Comparison of ENCODE assay signal across 12 cellular contexts in genomic region chr2:43818761-43819160, GRCh38. TPM values are rescaled to one million over a fixed set of nuclear protein-coding genes. Genes with fewer than 3 reads are reported as not detected.
DNase-seq lines count a peak whose midpoint lies in the region; ATAC-seq, FAIRE-seq and TF ChIP-seq lines count a peak whose summit lies in the region.
"Had no signal": no experiment of that assay in that cellular context is flagged by ENCODE, and none has a peak within 500 bp of the region (broad histone marks: within the 10 kb centered on the region; RNA-seq: fewer than 3 reads in every experiment).

No MANE protein-coding gene starts in this region.

- H3K27me3 ChIP-seq in right lobe of liver (no peaks in the 10 kb centered on the region), HepG2 (ENCODE audit: control insufficient read depth in 1 of 2, insufficient read depth in 2 of 2, low read length in 2 of 2) (no peaks in the 10 kb centered on the region), fibroblast of lung (ENCODE audit: control insufficient read depth, insufficient read depth, low read length) (peaks cover 9% of the 10 kb centered on the region), neuronal stem cell (ENCODE audit: control insufficient read depth in 3 of 3, insufficient read depth in 3 of 3, low read depth in 1 of 3, low read length in 3 of 3) (no peaks in the 10 kb centered on the region), neural progenitor cell (no peaks in the 10 kb centered on the region)
- H3K27me3 ChIP-seq in CD8-positive, alpha-beta memory T cell (ENCODE audit: insufficient read depth, low read length, poor library complexity, severe bottlenecking): no peaks in the 10 kb centered on the region

- no peak overlapping the region for H2BK15ac ChIP-seq in neuronal stem cell (ENCODE audit: low read length)

- H3K36me3 Mint-ChIP-seq in neural progenitor cell: peaks cover 2% of the 10 kb centered on the region
- peaks cover 0 to 4% (median 0%) of the 10 kb centered on the region in 3 donors for H3K36me3 Mint-ChIP-seq in CD8-positive, alpha-beta memory T cell

- H3K4me3 ChIP-seq in right lobe of liver (no peak overlapping the region), HepG2 (replicated peaks in 1 of 3; ENCODE audit: insufficient read depth in 1 of 3, low read depth in 2 of 3, low read length in 3 of 3) (no peak overlapping the region), fibroblast of lung (replicated peaks in 1 of 4; ENCODE audit: control extremely low read depth in 1 of 4, insufficient read depth in 1 of 4, low read depth in 3 of 4, low read length in 4 of 4) (no peak overlapping the region), neuronal stem cell (ENCODE audit: low read length in 2 of 2) (no peak overlapping the region), neural progenitor cell (no peak overlapping the region)
- H3K4me3 ChIP-seq in CD8-positive, alpha-beta memory T cell (ENCODE audit: low read length): no peak overlapping the region

- TF ChIP-seq POLR2A in right lobe of liver (IDR thresholded peaks at IDR 0.05): no peak
- TF ChIP-seq POLR2A in HepG2 (IDR thresholded peaks at IDR 0.05; ENCODE audit: insufficient read depth in 1 of 2, low read depth in 2 of 2, low read length in 2 of 2): no peak

- no peak for TF ChIP-seq EP300 in HepG2 (IDR thresholded peaks at IDR 0.05; ENCODE audit: low read depth in 2 of 2, low read length in 2 of 2)
- no peak for TF ChIP-seq EP300 in HepG2 (CRISPR knock-in tag; IDR thresholded peaks at IDR 0.05; ENCODE audit: borderline replicate concordance)

- H4K91ac ChIP-seq in neuronal stem cell (ENCODE audit: low read depth, low read length, poor library complexity): no peak overlapping the region

- TF ChIP-seq CTCF in right lobe of liver (IDR thresholded peaks at IDR 0.05): no peak
- TF ChIP-seq CTCF in HepG2 (CRISPR knock-in tag; IDR thresholded peaks at IDR 0.05): no peak
- TF ChIP-seq CTCF in fibroblast of lung (conservative IDR thresholded peaks at IDR 0.05 in 1 of 2, IDR thresholded peaks at IDR 0.05 in 1 of 2; ENCODE audit: low read depth in 1 of 2, low read length in 2 of 2): no peak
- TF ChIP-seq CTCF in neural progenitor cell (IDR thresholded peaks at IDR 0.05): no peak

- H3K23ac ChIP-seq in neuronal stem cell (ENCODE audit: low read depth, low read length, poor library complexity): no peak overlapping the region

- no peak overlapping the region for H3K27ac Mint-ChIP-seq in neural progenitor cell
- H3K27ac Mint-ChIP-seq in CD8-positive, alpha-beta memory T cell: no peak overlapping the region

- H2AFZ ChIP-seq in HepG2 (ENCODE audit: low read length): no peak overlapping the region
- H2AFZ ChIP-seq in fibroblast of lung (ENCODE audit: low read length): no peak overlapping the region
- no peak overlapping the region for H2AFZ ChIP-seq in neuronal stem cell (ENCODE audit: low read length)
- no peak overlapping the region for H2AFZ ChIP-seq in neural progenitor cell (replicated peaks)

- H3K18ac ChIP-seq in neuronal stem cell (ENCODE audit: low read length): no peak overlapping the region

- H4K20me1 ChIP-seq in HepG2 (ENCODE audit: insufficient read depth, low read length) (no peaks in the 10 kb centered on the region), fibroblast of lung (ENCODE audit: control insufficient read depth, extremely low read depth, insufficient read depth, low read length) (no peaks in the 10 kb centered on the region), neural progenitor cell (ENCODE audit: low read depth) (no peaks in the 10 kb centered on the region)

- H3K4me2 ChIP-seq in HepG2 (ENCODE audit: low read depth, low read length) (no peak overlapping the region), fibroblast of lung (ENCODE audit: extremely low read depth, insufficient read depth, low read length) (no peak overlapping the region), neuronal stem cell (ENCODE audit: insufficient read depth, low read length, poor library complexity, severe bottlenecking) (no peak overlapping the region), neural progenitor cell (no peak overlapping the region)
- H3K4me2 ChIP-seq: KMS-11 had no signal

- no peak for FAIRE-seq in HepG2 (lab: Jason Lieb, UNC)
- FAIRE-seq: D721Med had no signal

- H2BK120ac ChIP-seq in neuronal stem cell (ENCODE audit: low read depth, low read length): no peak overlapping the region

- no peak for TF ChIP-seq RAD21 in HepG2 (CRISPR knock-in tag; IDR thresholded peaks at IDR 0.05)

- peaks cover 2% of the 10 kb centered on the region for H3K27me3 Mint-ChIP-seq in neural progenitor cell (ENCODE audit: insufficient read depth, low read depth)
- H3K27me3 Mint-ChIP-seq in CD8-positive, alpha-beta memory T cell: peaks cover 11 to 21% of the 10 kb centered on the region in 2 donors

- CTCF ChIA-PET in HepG2 (lab: Yijun Ruan, JAX; ENCODE audit: low intra/inter-chr PET ratio, low total read pairs): no interaction called here
- CTCF ChIA-PET in CD8-positive, alpha-beta memory T cell (lab: Charles Lee): no interaction called here

- peaks cover 4% of the 10 kb centered on the region for H3K4me1 Mint-ChIP-seq in neural progenitor cell
- H3K4me1 Mint-ChIP-seq in CD8-positive, alpha-beta memory T cell: no peaks in the 10 kb centered on the region

- WGBS in right lobe of liver (ENCODE audit: insufficient coverage, low coverage, low lambda C conversion rate, missing lambda C conversion rate): 34% methylated on average over 5 of the region's 5 CpGs
- 96% methylated on average over 5 of the region's 5 CpGs for WGBS in HepG2 (ENCODE audit: low lambda C conversion rate)
- WGBS in neuronal stem cell (ENCODE audit: extremely low coverage in 2 of 2, insufficient read length in 2 of 2, insufficient replicate concordance in 1 of 2), 2 donors: no CpG with 5 or more reads among the region's 5 CpGs

- H3F3A ChIP-seq in neural progenitor cell (ENCODE audit: low read depth): no peaks in the 10 kb centered on the region

- H3K9ac ChIP-seq in HepG2 (ENCODE audit: insufficient read depth, low read depth, low read length) (no peak overlapping the region), fibroblast of lung (ENCODE audit: insufficient read depth, low read length) (no peak overlapping the region), neuronal stem cell (ENCODE audit: low read depth, low read length, poor library complexity) (no peak overlapping the region), neural progenitor cell (no peak overlapping the region)
- H3K9ac ChIP-seq: KMS-11 had no signal

- no peak overlapping the region for H2AK5ac ChIP-seq in neuronal stem cell (ENCODE audit: low read depth, low read length)

- H3K79me1 ChIP-seq in neuronal stem cell (ENCODE audit: low read depth, low read length): no peaks in the 10 kb centered on the region

- intact Hi-C loops in right lobe of liver (cut with DNase I): no loop called here
- intact Hi-C loops in HepG2 (cut with micrococcal nuclease; ENCODE audit: unreplicated experiment): no loop called here

- H3K9me3 ChIP-seq in right lobe of liver (no peaks in the 10 kb centered on the region), HepG2 (ENCODE audit: low read length) (no peaks in the 10 kb centered on the region), fibroblast of lung (ENCODE audit: control insufficient read depth, insufficient read depth, low read depth, low read length) (no peaks in the 10 kb centered on the region), neuronal stem cell (replicated peaks in 1 of 2; ENCODE audit: control insufficient read depth in 2 of 2, insufficient read depth in 1 of 2, low read depth in 1 of 2, low read length in 2 of 2) (peaks cover 0 to 4% of the 10 kb centered on the region in 2 donors), neural progenitor cell (ENCODE audit: low read depth) (no peaks in the 10 kb centered on the region)
- H3K9me3 ChIP-seq in CD8-positive, alpha-beta memory T cell (ENCODE audit: low read length): no peaks in the 10 kb centered on the region

- H3K14ac ChIP-seq in neuronal stem cell (ENCODE audit: low read length): no peak overlapping the region

- H3K4me1 ChIP-seq in right lobe of liver (peaks cover 0 to 21% (median 9%) of the 10 kb centered on the region in 4 donors), HepG2 (ENCODE audit: insufficient read depth, low read length) (no peaks in the 10 kb centered on the region), fibroblast of lung (ENCODE audit: control insufficient read depth, extremely low read depth, insufficient read depth, low read length) (no peaks in the 10 kb centered on the region), neuronal stem cell (ENCODE audit: control insufficient read depth in 2 of 2, insufficient read depth in 1 of 2, low read depth in 1 of 2, low read length in 2 of 2) (no peaks in the 10 kb centered on the region), neural progenitor cell (no peaks in the 10 kb centered on the region)
- no peaks in the 10 kb centered on the region for H3K4me1 ChIP-seq in CD8-positive, alpha-beta memory T cell (ENCODE audit: insufficient read depth, low read length)

- H2BK5ac ChIP-seq in neuronal stem cell (ENCODE audit: low read length): no peak overlapping the region

- in situ Hi-C loops in HepG2 (cut with HindIII; ENCODE audit: extremely low pct_ligation_motif_present, low pct_unique_long_range_greater_than_20kb): no loop called here

- ATAC-seq in right lobe of liver (peak; percentile 29 to 80 (median 44)), HepG2 (no peak)

- no peak overlapping the region for H4K8ac ChIP-seq in neuronal stem cell (ENCODE audit: low read depth, low read length)

- no peak overlapping the region for H2BK12ac ChIP-seq in neuronal stem cell (ENCODE audit: low read length)

- BruUV-seq in HepG2 (replicated peaks; lab: Mats Ljungman, UMichigan): no TSS peak

- no peaks in the 10 kb centered on the region for H3K79me2 ChIP-seq in HepG2 (ENCODE audit: insufficient read depth, low read length)
- no peaks in the 10 kb centered on the region for H3K79me2 ChIP-seq in fibroblast of lung (ENCODE audit: control insufficient read depth, insufficient read depth, low read length)
- H3K79me2 ChIP-seq in neural progenitor cell (ENCODE audit: low read depth): no peaks in the 10 kb centered on the region

- H3K27ac ChIP-seq in right lobe of liver (no peak overlapping the region), HepG2 (ENCODE audit: extremely low read length, insufficient read depth, low read length) (no peak overlapping the region), fibroblast of lung (ENCODE audit: insufficient read depth, low read length) (no peak overlapping the region), neuronal stem cell (replicated peaks; ENCODE audit: low read length) (no peak overlapping the region), neural progenitor cell (no peak overlapping the region)
- H3K27ac ChIP-seq in CD8-positive, alpha-beta memory T cell (ENCODE audit: low read depth, low read length): no peak overlapping the region
- H3K27ac ChIP-seq: KMS-11 had no signal

- H3K36me3 ChIP-seq in right lobe of liver (peaks cover 0 to 37% (median 2%) of the 10 kb centered on the region in 4 donors), HepG2 (replicated peaks in 1 of 2; ENCODE audit: control insufficient read depth in 1 of 2, insufficient read depth in 2 of 2, low read length in 2 of 2) (peaks cover 14 to 41% of the 10 kb centered on the region in 2 experiments), fibroblast of lung (ENCODE audit: control insufficient read depth, insufficient read depth, low read length) (no peaks in the 10 kb centered on the region), neuronal stem cell (replicated peaks in 1 of 2; ENCODE audit: control insufficient read depth in 2 of 2, insufficient read depth in 2 of 2, low read length in 2 of 2) (no peaks in the 10 kb centered on the region), neural progenitor cell (no peaks in the 10 kb centered on the region)
- H3K36me3 ChIP-seq in CD8-positive, alpha-beta memory T cell (ENCODE audit: insufficient read depth, low read length): no peaks in the 10 kb centered on the region

- H3K9me3 Mint-ChIP-seq in neural progenitor cell: no peaks in the 10 kb centered on the region
- no peaks in the 10 kb centered on the region for H3K9me3 Mint-ChIP-seq in CD8-positive, alpha-beta memory T cell

- H3K4me3 Mint-ChIP-seq in neural progenitor cell: no peak overlapping the region
- H3K4me3 Mint-ChIP-seq in CD8-positive, alpha-beta memory T cell: no peak overlapping the region

- peak in 1 of 3 donors; percentile 65 for DNase-seq in right lobe of liver
- no peak for DNase-seq in HepG2 (ENCODE audit: low spot score)
- peak; percentile 35 for DNase-seq in RKO (ENCODE audit: low spot score)
- DNase-seq in fibroblast of lung (ENCODE audit: low read depth in 2 of 2): peak; percentile 58 to 75
- peak; percentile 21 for DNase-seq in stromal cell of bone marrow (ENCODE audit: low read depth)
- no peak for DNase-seq in neuronal stem cell (ENCODE audit: low spot score)
- DNase-seq in neural progenitor cell (ENCODE audit: low spot score): no peak
- no peak for DNase-seq in CD8-positive, alpha-beta memory T cell
- DNase-seq: RPMI8226 had no signal

- no peak overlapping the region for H3K4ac ChIP-seq in neuronal stem cell (ENCODE audit: low read length)

- POLR2A ChIA-PET in HepG2 (lab: Yijun Ruan, JAX): no interaction called here
- POLR2A ChIA-PET in CD8-positive, alpha-beta memory T cell (lab: Charles Lee): no interaction called here

RNA-seq across cellular contexts. Expression of gene ABCG5, which starts 19.9 kb away (rescaled TPM):
- 10 to 100 TPM; 15.3 to 63.5 (median 35.4) TPM for total RNA-seq in right lobe of liver
- 5.8 and 15.1 TPM in 2 replicates for total RNA-seq in HepG2 (2016; rRNA removed; fragmentation: Illumina TruSeq; extraction: Trizol)
- 5.3 and 5.7 TPM in 2 replicates for total RNA-seq in HepG2 (2016; cell fraction: cytosol; rRNA removed; fragmentation: Illumina TruSeq; extraction: Trizol; ENCODE audit: low read depth)
- 5.6 and 16.0 TPM in 2 replicates for total RNA-seq in HepG2 (2016; cell fraction: insoluble cytoplasmic fraction; rRNA removed; fragmentation: Illumina TruSeq; extraction: Trizol)
- 7.7 and 8.7 TPM in 2 replicates for total RNA-seq in HepG2 (2016; cell fraction: membrane; rRNA removed; fragmentation: Illumina TruSeq; extraction: Trizol)
- total RNA-seq in HepG2 (2016; cell fraction: nucleus; rRNA removed; fragmentation: Illumina TruSeq; extraction: Trizol): 23.5 and 27.9 TPM in 2 replicates
- 38.8 and 39.0 TPM in 2 replicates for polyA plus RNA-seq in HepG2 (2011; rRNA removed)
- polyA plus RNA-seq in HepG2 (2011; cell fraction: cytosol; rRNA removed): 12.7 and 15.4 TPM in 2 replicates
- polyA plus RNA-seq in HepG2 (2011; cell fraction: nucleus; rRNA removed): 217 and 232 TPM in 2 replicates
- polyA plus RNA-seq in HepG2 (2012): 20.2 and 28.6 TPM in 2 replicates
- polyA plus RNA-seq in HepG2 (2016; cell fraction: cytosol; fragmentation: Illumina TruSeq; extraction: Trizol; ENCODE audit: low read depth): 3.8 and 4.6 TPM in 2 replicates
- 5.9 and 6.3 TPM in 2 replicates for polyA plus RNA-seq in HepG2 (2016; cell fraction: insoluble cytoplasmic fraction; fragmentation: Illumina TruSeq; extraction: Trizol; ENCODE audit: low read depth)
- 6.7 and 6.8 TPM in 2 replicates for polyA plus RNA-seq in HepG2 (2016; cell fraction: membrane; fragmentation: Illumina TruSeq; extraction: Trizol; ENCODE audit: low read depth)
- 70.1 and 70.4 TPM in 2 replicates for polyA plus RNA-seq in HepG2 (2016; cell fraction: nucleus; fragmentation: Illumina TruSeq; extraction: Trizol; ENCODE audit: insufficient read depth, low read depth)
- 18.3 TPM in 1 of 2 replicates, not detected in the other for polyA minus RNA-seq in HepG2 (2011; rRNA and poly(A)+ RNA removed; ENCODE audit: low replicate concordance)
- polyA minus RNA-seq in HepG2 (2011; cell fraction: cytosol; rRNA and poly(A)+ RNA removed): 3.8 and 5.0 TPM in 2 replicates
- polyA minus RNA-seq in HepG2 (2011; cell fraction: nucleus; rRNA and poly(A)+ RNA removed): 34.4 and 34.7 TPM in 2 replicates
- total RNA-seq in fibroblast of lung: not detected in 2 replicates
- not detected in 2 replicates for polyA plus RNA-seq in fibroblast of lung
- not detected in 2 replicates for polyA plus RNA-seq in fibroblast of lung (2012)
- polyA minus RNA-seq in fibroblast of lung (ENCODE audit: low replicate concordance): not detected in 2 replicates
- not detected for polyA plus RNA-seq in neuronal stem cell (2013, experiment 1 of 2)
- not detected for polyA plus RNA-seq in neuronal stem cell (2013, experiment 2 of 2)
- not detected in 2 replicates for total RNA-seq in neural progenitor cell (ENCODE audit: low replicate concordance)
- total RNA-seq in CD8-positive, alpha-beta memory T cell: not detected
- not detected for polyA plus RNA-seq in CD8-positive, alpha-beta memory T cell
- polyA plus RNA-seq: neural cell had no signal

RNA-seq across cellular contexts. Expression of gene ABCG8, which starts 20.0 kb away (rescaled TPM):
- 100 to 1,000 TPM in 1 of 6 experiments, 10 to 100 TPM in 5; 30.1 to 116 (median 49.0) TPM for total RNA-seq in right lobe of liver
- 6.8 and 8.8 TPM in 2 replicates for total RNA-seq in HepG2 (2016; rRNA removed; fragmentation: Illumina TruSeq; extraction: Trizol)
- total RNA-seq in HepG2 (2016; cell fraction: cytosol; rRNA removed; fragmentation: Illumina TruSeq; extraction: Trizol; ENCODE audit: low read depth): 0.88 and 1.2 TPM in 2 replicates
- total RNA-seq in HepG2 (2016; cell fraction: insoluble cytoplasmic fraction; rRNA removed; fragmentation: Illumina TruSeq; extraction: Trizol): 6.9 and 9.5 TPM in 2 replicates
- total RNA-seq in HepG2 (2016; cell fraction: membrane; rRNA removed; fragmentation: Illumina TruSeq; extraction: Trizol): 4.1 and 4.5 TPM in 2 replicates
- 14.4 and 15.5 TPM in 2 replicates for total RNA-seq in HepG2 (2016; cell fraction: nucleus; rRNA removed; fragmentation: Illumina TruSeq; extraction: Trizol)
- polyA plus RNA-seq in HepG2 (2011; rRNA removed): 8.1 and 10.0 TPM in 2 replicates
- 6.5 and 7.5 TPM in 2 replicates for polyA plus RNA-seq in HepG2 (2011; cell fraction: cytosol; rRNA removed)
- polyA plus RNA-seq in HepG2 (2011; cell fraction: nucleus; rRNA removed): 18.9 and 20.1 TPM in 2 replicates
- polyA plus RNA-seq in HepG2 (2012): 8.7 and 11.5 TPM in 2 replicates
- polyA plus RNA-seq in HepG2 (2016; cell fraction: cytosol; fragmentation: Illumina TruSeq; extraction: Trizol; ENCODE audit: low read depth): 1.5 and 1.8 TPM in 2 replicates
- 6.3 and 8.4 TPM in 2 replicates for polyA plus RNA-seq in HepG2 (2016; cell fraction: insoluble cytoplasmic fraction; fragmentation: Illumina TruSeq; extraction: Trizol; ENCODE audit: low read depth)
- 2.7 and 2.9 TPM in 2 replicates for polyA plus RNA-seq in HepG2 (2016; cell fraction: membrane; fragmentation: Illumina TruSeq; extraction: Trizol; ENCODE audit: low read depth)
- 23.7 and 27.2 TPM in 2 replicates for polyA plus RNA-seq in HepG2 (2016; cell fraction: nucleus; fragmentation: Illumina TruSeq; extraction: Trizol; ENCODE audit: insufficient read depth, low read depth)
- 0.05 and 27.2 TPM in 2 replicates for polyA minus RNA-seq in HepG2 (2011; rRNA and poly(A)+ RNA removed; ENCODE audit: low replicate concordance)
- polyA minus RNA-seq in HepG2 (2011; cell fraction: cytosol; rRNA and poly(A)+ RNA removed): 6.4 and 6.6 TPM in 2 replicates
- 12.2 and 14.0 TPM in 2 replicates for polyA minus RNA-seq in HepG2 (2011; cell fraction: nucleus; rRNA and poly(A)+ RNA removed)
- total RNA-seq in fibroblast of lung: not detected in 2 replicates
- not detected in 2 replicates for polyA plus RNA-seq in fibroblast of lung
- not detected in 2 replicates for polyA plus RNA-seq in fibroblast of lung (2012)
- 0.12 TPM in 1 of 2 replicates, not detected in the other for polyA minus RNA-seq in fibroblast of lung (ENCODE audit: low replicate concordance)
- polyA plus RNA-seq in neuronal stem cell (2013, experiment 1 of 2): not detected
- polyA plus RNA-seq in neuronal stem cell (2013, experiment 2 of 2): not detected
- total RNA-seq in neural progenitor cell (ENCODE audit: low replicate concordance): not detected in 2 replicates
- total RNA-seq in CD8-positive, alpha-beta memory T cell: not detected
- not detected for polyA plus RNA-seq in CD8-positive, alpha-beta memory T cell

RNA-seq across cellular contexts. Expression of gene DYNC2LI1, which starts 44.9 kb away (rescaled TPM):
- 1 to 10 TPM; 3.2 to 6.9 (median 6.2) TPM for total RNA-seq in right lobe of liver
- total RNA-seq in HepG2 (2016; rRNA removed; fragmentation: Illumina TruSeq; extraction: Trizol): 23.2 and 27.9 TPM in 2 replicates
- total RNA-seq in HepG2 (2016; cell fraction: cytosol; rRNA removed; fragmentation: Illumina TruSeq; extraction: Trizol; ENCODE audit: low read depth): 7.3 and 9.1 TPM in 2 replicates
- 23.5 and 32.2 TPM in 2 replicates for total RNA-seq in HepG2 (2016; cell fraction: insoluble cytoplasmic fraction; rRNA removed; fragmentation: Illumina TruSeq; extraction: Trizol)
- total RNA-seq in HepG2 (2016; cell fraction: membrane; rRNA removed; fragmentation: Illumina TruSeq; extraction: Trizol): 7.6 and 7.9 TPM in 2 replicates
- total RNA-seq in HepG2 (2016; cell fraction: nucleus; rRNA removed; fragmentation: Illumina TruSeq; extraction: Trizol): 15.5 and 17.2 TPM in 2 replicates
- 10.2 and 16.9 TPM in 2 replicates for polyA plus RNA-seq in HepG2 (2011; rRNA removed)
- 5.3 and 8.1 TPM in 2 replicates for polyA plus RNA-seq in HepG2 (2011; cell fraction: cytosol; rRNA removed)
- polyA plus RNA-seq in HepG2 (2011; cell fraction: nucleus; rRNA removed): 4.8 and 7.3 TPM in 2 replicates
- 10.8 and 15.5 TPM in 2 replicates for polyA plus RNA-seq in HepG2 (2012)
- polyA plus RNA-seq in HepG2 (2016; cell fraction: cytosol; fragmentation: Illumina TruSeq; extraction: Trizol; ENCODE audit: low read depth): 2.7 TPM in 2 replicates
- polyA plus RNA-seq in HepG2 (2016; cell fraction: insoluble cytoplasmic fraction; fragmentation: Illumina TruSeq; extraction: Trizol; ENCODE audit: low read depth): 30.8 and 44.1 TPM in 2 replicates
- 4.5 and 4.8 TPM in 2 replicates for polyA plus RNA-seq in HepG2 (2016; cell fraction: membrane; fragmentation: Illumina TruSeq; extraction: Trizol; ENCODE audit: low read depth)
- 18.5 and 19.3 TPM in 2 replicates for polyA plus RNA-seq in HepG2 (2016; cell fraction: nucleus; fragmentation: Illumina TruSeq; extraction: Trizol; ENCODE audit: insufficient read depth, low read depth)
- polyA minus RNA-seq in HepG2 (2011; rRNA and poly(A)+ RNA removed; ENCODE audit: low replicate concordance): 1.3 and 1.4 TPM in 2 replicates
- polyA minus RNA-seq in HepG2 (2011; cell fraction: cytosol; rRNA and poly(A)+ RNA removed): 6.3 and 8.7 TPM in 2 replicates
- polyA minus RNA-seq in HepG2 (2011; cell fraction: nucleus; rRNA and poly(A)+ RNA removed): 12.1 and 18.2 TPM in 2 replicates
- total RNA-seq in fibroblast of lung: 24.4 and 28.0 TPM in 2 replicates
- polyA plus RNA-seq in fibroblast of lung: 14.7 and 23.6 TPM in 2 replicates
- 9.6 and 16.4 TPM in 2 replicates for polyA plus RNA-seq in fibroblast of lung (2012)
- not detected in 2 replicates for polyA minus RNA-seq in fibroblast of lung (ENCODE audit: low replicate concordance)
- polyA plus RNA-seq in neuronal stem cell (2013, experiment 1 of 2): 33.4 TPM
- polyA plus RNA-seq in neuronal stem cell (2013, experiment 2 of 2): 32.4 TPM
- total RNA-seq in neural progenitor cell (ENCODE audit: low replicate concordance): 37.6 and 92.1 TPM in 2 replicates
- total RNA-seq in CD8-positive, alpha-beta memory T cell: 10 to 100 TPM; 12.7 to 14.2 TPM
- 5.3 TPM for polyA plus RNA-seq in CD8-positive, alpha-beta memory T cell

Comparison
In these comparisons a context has a peak if more than half of its experiments do, and no peak if none do; other contexts are left out.
1. DNase-seq: peak in RKO (single experiment), fibroblast of lung (2 of 2) and stromal cell of bone marrow (single experiment); none in HepG2 (single experiment), neuronal stem cell (single experiment), neural progenitor cell (single experiment) and CD8-positive, alpha-beta memory T cell (0 of 5).